ENCODE assay signal across 14 cellular contexts in the genomic region with DNA sequence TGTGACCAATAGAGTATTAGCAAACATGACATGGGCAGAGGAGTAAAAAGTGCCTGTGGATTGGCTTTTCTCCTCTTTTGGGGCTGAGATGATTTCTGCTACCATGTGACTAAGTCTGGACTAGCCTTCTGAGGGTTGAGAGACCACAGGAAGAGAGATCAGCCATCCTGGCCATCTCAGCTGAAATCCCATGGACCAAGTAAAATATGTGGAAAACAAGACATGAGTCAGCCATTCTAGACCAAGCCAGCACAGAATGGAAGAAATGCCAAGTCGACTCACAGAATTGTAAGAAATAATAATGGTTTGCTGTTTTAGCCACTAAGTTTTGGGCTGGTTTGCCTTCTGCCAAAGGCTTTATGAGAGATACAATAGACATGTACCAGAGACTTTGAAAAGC.
DNase-seq lines count a peak whose midpoint lies in the region; ATAC-seq and TF ChIP-seq lines count a peak whose summit lies in the region.
"Had no signal": no experiment of that assay in that cellular context is flagged by ENCODE, and none has a peak within 500 bp of the region (broad histone marks: within the 10 kb centered on the region; RNA-seq: fewer than 3 reads in every experiment).

No MANE protein-coding gene starts in this region.

- no peak overlapping the region for H3K4me3 ChIP-seq in fibroblast of villous mesenchyme (ENCODE audit: low read depth, low read length)
- H3K4me3 ChIP-seq: colonic mucosa had no signal

- no peak for TF ChIP-seq CTCF in fibroblast of villous mesenchyme (IDR thresholded peaks at IDR 0.05; ENCODE audit: insufficient read depth, low read depth, low read length)

- DNase-seq in HCEC 1CT: peak; percentile 37
- peak; percentile 85 for DNase-seq in astrocyte of the hippocampus (ENCODE audit: low read depth, low spot score)
- peak; percentile 5 for DNase-seq in fibroblast of villous mesenchyme (ENCODE audit: low read depth)
- peak; percentile 98 for DNase-seq in stromal cell of bone marrow (ENCODE audit: low read depth)
- DNase-seq in stimulated activated CD8-positive, alpha-beta memory T cell treated with anti-CD3 and anti-CD28 coated beads, Interleukin-4, amount 100 ng/mL, for 48 hours: no peak
- DNase-seq: activated CD4-positive, alpha-beta T cell treated with anti-CD3 and anti-CD28 coated beads, Interleukin-2, amount 50 U/mL, for 1 hour; activated T-cell treated with anti-CD3 and anti-CD28 coated beads, Interleukin-2, amount 50 U/mL, for 24 hours; colonic mucosa; DMS79; Karpas-422; naive thymus-derived CD4-positive, alpha-beta T cell; NCI-H1436 had no signal

- ATAC-seq in esophagus mucosa: no peak
- ATAC-seq in GM18511 (IDR thresholded peaks at IDR 0.05; ENCODE audit: unreplicated experiment): no peak
- ATAC-seq: naive thymus-derived CD4-positive, alpha-beta T cell had no signal
